ENCODE assay signal across 11 cellular contexts in genomic region chr5:140341591-140341990, GRCh38. TPM values are rescaled to one million over a fixed set of nuclear protein-coding genes. Genes with fewer than 3 reads are reported as not detected.
DNase-seq lines count a peak whose midpoint lies in the region; ATAC-seq and TF ChIP-seq lines count a peak whose summit lies in the region.
"Had no signal": no experiment of that assay in that cellular context is flagged by ENCODE, and none has a peak within 500 bp of the region (broad histone marks: within the 10 kb centered on the region; RNA-seq: fewer than 3 reads in every experiment).

No MANE protein-coding gene starts in this region.

- H4K20me1 ChIP-seq in OCI-LY1 (ENCODE audit: insufficient read depth, low read length): no peaks in the 10 kb centered on the region

- no peak overlapping the region for H2AFZ ChIP-seq in OCI-LY1 (ENCODE audit: low read length)

- no peaks in the 10 kb centered on the region for H3K27me3 ChIP-seq in OCI-LY1 (ENCODE audit: insufficient read depth, low read length)
- H3K27me3 ChIP-seq in esophagus muscularis mucosa: no peaks in the 10 kb centered on the region

- peak overlapping the region; percentile 16 for H3K27ac ChIP-seq in OCI-LY1 (ENCODE audit: low read depth, low read length, poor library complexity, severe bottlenecking)
- H3K27ac ChIP-seq in esophagus muscularis mucosa (replicated peaks in 1 of 4): peak overlapping the region in 3 of 4 donors; percentile 42 to 55 (median 47)

- no peaks in the 10 kb centered on the region for H3K9me3 Mint-ChIP-seq in chondrocyte (ENCODE audit: low read depth)
- H3K9me3 Mint-ChIP-seq: H9 had no signal

- WGBS in esophagus muscularis mucosa: 48% methylated on average over 3 of the region's 5 CpGs

- H3K79me2 ChIP-seq in OCI-LY1 (ENCODE audit: insufficient read depth, low read length): peaks cover 11% of the 10 kb centered on the region; the same call in 1 of the 2 replicates

- no peaks in the 10 kb centered on the region for H3K27me3 Mint-ChIP-seq in chondrocyte (ENCODE audit: low read depth)

- H3K27ac Mint-ChIP-seq in chondrocyte (ENCODE audit: unreplicated experiment): no peak overlapping the region
- H3K27ac Mint-ChIP-seq: H9 had no signal

- DNase-seq in C1 segment of cervical spinal cord (lab: John Stamatoyannopoulos, UW): peak in 13 of 14 donors; percentile 27 to 87 (median 70)
- DNase-seq in esophagus muscularis mucosa (ENCODE audit: extremely low spot score): no peak
- peak in 54 of 56 donors; percentile 16 to 89 (median 70) for DNase-seq in nucleus accumbens (lab: John Stamatoyannopoulos, UW)
- DNase-seq in chondrocyte (ENCODE audit: low spot score): no peak
- no peak for DNase-seq in AML-193 (lab: John Stamatoyannopoulos, UW)
- DNase-seq in NCI-H1092 (lab: John Stamatoyannopoulos, UW): no peak
- DNase-seq: erythroblast, H9 had no signal

- no peaks in the 10 kb centered on the region for H3F3A ChIP-seq in OCI-LY1 (ENCODE audit: insufficient read depth, low read length)

- TF ChIP-seq CTCF in OCI-LY1 (IDR thresholded peaks at IDR 0.05; ENCODE audit: low read length) (no peak), esophagus muscularis mucosa (IDR thresholded peaks at IDR 0.05) (no peak), chondrocyte (IDR thresholded peaks at IDR 0.05) (no peak)

- H3K4me3 ChIP-seq in OCI-LY1 (ENCODE audit: low read depth, low read length, poor library complexity, severe bottlenecking) (no peak overlapping the region), esophagus muscularis mucosa (no peak overlapping the region)

- no peaks in the 10 kb centered on the region for H3K36me3 Mint-ChIP-seq in chondrocyte (ENCODE audit: low read depth)

- intact Hi-C loops in esophagus muscularis mucosa (cut with DNase I): no loop called here

- peaks cover 39% of the 10 kb centered on the region; the same call in 1 of the 2 replicates for H3K36me3 ChIP-seq in OCI-LY1 (ENCODE audit: insufficient read depth, low read length)
- H3K36me3 ChIP-seq in esophagus muscularis mucosa: peaks cover 0 to 51% (median 14%) of the 10 kb centered on the region in 4 donors

- no peak overlapping the region for H3K4me3 Mint-ChIP-seq in chondrocyte (ENCODE audit: unreplicated experiment)
- H3K4me3 Mint-ChIP-seq: H9 had no signal

- ATAC-seq in GM21737 (IDR thresholded peaks at IDR 0.05; ENCODE audit: unreplicated experiment): no peak

- TF ChIP-seq POLR2A in esophagus muscularis mucosa (IDR thresholded peaks at IDR 0.05; ENCODE audit: low read depth): no peak

- H3K4me1 Mint-ChIP-seq in chondrocyte (ENCODE audit: low read depth): peaks cover 27% of the 10 kb centered on the region

- H3K9me2 ChIP-seq in OCI-LY1 (ENCODE audit: low read depth, low read length): no peaks in the 10 kb centered on the region

- no peak for TF ChIP-seq EP300 in esophagus muscularis mucosa (IDR thresholded peaks at IDR 0.05)

- H3K4me2 ChIP-seq in OCI-LY1 (ENCODE audit: low read length): peak overlapping the region; percentile 47; the same call in 1 of the 2 replicates

- H3K9me3 ChIP-seq in OCI-LY1 (ENCODE audit: low read length) (no peaks in the 10 kb centered on the region), esophagus muscularis mucosa (no peaks in the 10 kb centered on the region)

- no peak overlapping the region for H3K9ac ChIP-seq in OCI-LY1 (ENCODE audit: low read length)

- H3K4me1 ChIP-seq in OCI-LY1 (ENCODE audit: insufficient read depth, low read length, severe bottlenecking): peaks cover 40% of the 10 kb centered on the region
- peaks cover 67 to 89% (median 83%) of the 10 kb centered on the region in 4 donors for H3K4me1 ChIP-seq in esophagus muscularis mucosa

RNA-seq across cellular contexts. Expression of gene HBEGF, which starts 4.8 kb away (rescaled TPM):
- 10 to 100 TPM in 1 of 4 donors, 1 to 10 TPM in 3; 6.6 to 20.0 (median 8.2) TPM for total RNA-seq in esophagus muscularis mucosa
- total RNA-seq in chondrocyte: 2.8 to 8.0 TPM (median 7.2 TPM) in 3 replicates

RNA-seq across cellular contexts. Expression of gene SLC4A9, which starts 18.4 kb away (rescaled TPM):
- total RNA-seq in esophagus muscularis mucosa: not detected
- not detected in 3 replicates for total RNA-seq in chondrocyte
- total RNA-seq: lung microvascular endothelial cell had no signal

RNA-seq across cellular contexts. Expression of gene PFDN1, which starts 38.7 kb away (rescaled TPM):
- total RNA-seq in esophagus muscularis mucosa (100 to 1,000 TPM in 2 of 4 donors, 10 to 100 TPM in 2; 84.8 to 126 (median 101) TPM), chondrocyte (44.5 to 50.5 TPM (median 49.0 TPM) in 3 replicates)

Comparison
In these comparisons a context has a peak if more than half of its experiments do, and no peak if none do; other contexts are left out.
1. DNase-seq: peak in C1 segment of cervical spinal cord (13 of 14) and nucleus accumbens (54 of 56); none in esophagus muscularis mucosa (single experiment), chondrocyte (single experiment), AML-193 (0 of 2) and NCI-H1092 (single experiment).